In genomic region chr4:184274288-184274951, GRCh38 we compare ENCODE assay signal across 1 cellular context.
TF ChIP-seq lines count a peak whose summit lies in the region.

No MANE protein-coding gene starts in this region.

TF ChIP-seq in K562, 482 proteins besides CTCF, POLR2A, EP300 and RAD21:
- no peak for TF ChIP-seq HNRNPK (IDR thresholded peaks at IDR 0.05; ENCODE audit: low read depth, low read length, poor library complexity, severe bottlenecking)
- no peak for TF ChIP-seq KHSRP (IDR thresholded peaks at IDR 0.05)
- TF ChIP-seq RBM17 (IDR thresholded peaks at IDR 0.05; ENCODE audit: borderline replicate concordance, low read depth, low read length), result no peak
- TF ChIP-seq MCM2 (IDR thresholded peaks at IDR 0.05; ENCODE audit: low read depth), result no peak
- no peak for TF ChIP-seq SIN3A (IDR thresholded peaks at IDR 0.05; ENCODE audit: borderline replicate concordance in 2 of 2, control insufficient read depth in 1 of 2, low read depth in 2 of 2, low read length in 2 of 2)
- TF ChIP-seq HOMEZ (CRISPR knock-in tag; IDR thresholded peaks at IDR 0.05), result no peak
- TF ChIP-seq THAP7 (CRISPR knock-in tag; IDR thresholded peaks at IDR 0.05), result no peak
- TF ChIP-seq SMAD2 (IDR thresholded peaks at IDR 0.05; ENCODE audit: low read depth, low read length), result no peak
- TF ChIP-seq BRCA1 (IDR thresholded peaks at IDR 0.05), result no peak
- TF ChIP-seq BRCA1 (CRISPR knock-in tag; IDR thresholded peaks at IDR 0.05), result no peak
- no peak for TF ChIP-seq TCF15 (CRISPR knock-in tag; IDR thresholded peaks at IDR 0.05)
- TF ChIP-seq L3MBTL2 (IDR thresholded peaks at IDR 0.05), result no peak
- TF ChIP-seq BRD4 (IDR thresholded peaks at IDR 0.05), result no peak
- no peak for TF ChIP-seq MTA2 (IDR thresholded peaks at IDR 0.05; ENCODE audit: low read depth)
